Comparison of ENCODE assay signal across 11 cellular contexts in genomic region chr20:57265649-57266250, GRCh38. TPM values are rescaled to one million over a fixed set of nuclear protein-coding genes. Genes with fewer than 3 reads are reported as not detected.
DNase-seq lines count a peak whose midpoint lies in the region; ATAC-seq and TF ChIP-seq lines count a peak whose summit lies in the region.
"Had no signal": no experiment of that assay in that cellular context is flagged by ENCODE, and none has a peak within 500 bp of the region (broad histone marks: within the 10 kb centered on the region; RNA-seq: fewer than 3 reads in every experiment).

No MANE protein-coding gene starts in this region.

- H3K4me1 Mint-ChIP-seq in progenitor cell of endocrine pancreas (ENCODE audit: low read depth) = peaks cover 43% of the 10 kb centered on the region

- TF ChIP-seq CTCF in Peyer's patch (IDR thresholded peaks at IDR 0.05) (no peak), progenitor cell of endocrine pancreas (IDR thresholded peaks at IDR 0.05; ENCODE audit: unreplicated experiment) (no peak)

- H3K4me1 ChIP-seq in Peyer's patch = peaks cover 0 to 19% (median 0%) of the 10 kb centered on the region in 4 donors

- H3K27ac ChIP-seq in Peyer's patch = no peak overlapping the region

- no peaks in the 10 kb centered on the region for H3K9me3 Mint-ChIP-seq in progenitor cell of endocrine pancreas (ENCODE audit: low read depth)

- DNase-seq in ELF-1 (ENCODE audit: low read depth, low spot score) = peak; percentile 61
- DNase-seq in Peyer's patch = no peak
- peak; percentile 40 for DNase-seq in left ventricle myocardium superior
- DNase-seq in progenitor cell of endocrine pancreas (ENCODE audit: low spot score, unreplicated experiment) = peak; percentile 30
- DNase-seq in activated CD4-positive, alpha-beta T cell treated with anti-CD3 and anti-CD28 coated beads for 48 hours = no peak
- no peak for DNase-seq in T-helper 1 cell
- DNase-seq in H4 (ENCODE audit: low spot score) = no peak
- DNase-seq in A172 (ENCODE audit: low spot score) = no peak
- DNase-seq: DMS153, NCI-H2107 had no signal

- intact Hi-C loops in left ventricle myocardium superior (cut with micrococcal nuclease) = no loop called here

- no peak for TF ChIP-seq POLR2A in Peyer's patch (IDR thresholded peaks at IDR 0.05)

- peak; percentile 59 for ATAC-seq in left ventricle myocardium superior
- ATAC-seq: activated CD4-positive, CD25-positive, alpha-beta regulatory T cell treated with anti-CD3 and anti-CD28 coated beads, Interleukin-2, amount 50 U/mL, for 24 hours had no signal

- H3K9me3 ChIP-seq in Peyer's patch = no peaks in the 10 kb centered on the region

- peak overlapping the region; percentile 29 for H3K27ac Mint-ChIP-seq in progenitor cell of endocrine pancreas

- H3K36me3 ChIP-seq in Peyer's patch = no peaks in the 10 kb centered on the region

- peaks cover 33% of the 10 kb centered on the region for H3K27me3 Mint-ChIP-seq in progenitor cell of endocrine pancreas

- H3K4me3 Mint-ChIP-seq in progenitor cell of endocrine pancreas (ENCODE audit: low read depth) = peak overlapping the region; percentile 90

- no peaks in the 10 kb centered on the region for H3K36me3 Mint-ChIP-seq in progenitor cell of endocrine pancreas (ENCODE audit: insufficient read depth)

- H3K27me3 ChIP-seq in Peyer's patch = peaks cover 0 to 15% of the 10 kb centered on the region in 2 donors

- H3K4me3 ChIP-seq in Peyer's patch = peak overlapping the region; percentile 8 to 42 (median 28)

RNA-seq across cellular contexts. Expression of gene BMP7, which starts 0.7 kb away (rescaled TPM):
- 1 to 10 TPM in 1 of 4 donors, under 1 TPM in 1, not detected in 2; 0.67 to 2.7 TPM for total RNA-seq in Peyer's patch
- 32.2 TPM for total RNA-seq in left ventricle myocardium superior
- total RNA-seq in progenitor cell of endocrine pancreas = 28.4 and 35.4 TPM in 2 replicates
- total RNA-seq in H4 (2014; rRNA removed; shearing (Covaris generic)) = 11.3 and 11.8 TPM in 2 replicates
- total RNA-seq in A172 (2014; rRNA removed; shearing (Covaris generic)) = 7.8 and 10.2 TPM in 2 replicates

Comparison
In these comparisons a context has a peak if more than half of its experiments do, and no peak if none do; other contexts are left out.
1. DNase-seq: peak in ELF-1 (single experiment), left ventricle myocardium superior (single experiment) and progenitor cell of endocrine pancreas (single experiment); none in Peyer's patch (0 of 3), activated CD4-positive, alpha-beta T cell treated with anti-CD3 and anti-CD28 coated beads for 48 hours (single experiment), T-helper 1 cell (0 of 5), H4 (single experiment) and A172 (single experiment).